32 cellular contexts compared by ENCODE assay signal in genomic region chrX:131139072-131139471, GRCh38.
"Had no signal": no experiment of that assay in that cellular context is flagged by ENCODE, and none has a peak within 500 bp of the region (broad histone marks: within the 10 kb centered on the region; RNA-seq: fewer than 3 reads in every experiment).

No MANE protein-coding gene starts in this region.

- H3K36me3 ChIP-seq: Peyer's patch, SJSA1 had no signal

- H3K9me3 ChIP-seq: Peyer's patch, SJSA1, SK-N-SH had no signal

- ATAC-seq: PC-3 had no signal

- H3K27me3 ChIP-seq: Peyer's patch, SJSA1 had no signal

- H3K4me3 ChIP-seq: Peyer's patch, SJSA1 had no signal

- DNase-seq: Karpas-422; NCI-H1048; NCI-H1092 treated with DMSO at 0.1 percent for 48 hours; NCI-H1105 treated with DMSO at 0.1 percent for 48 hours; NCI-H1417; NCI-H1436; NCI-H146; NCI-H1694; NCI-H187; NCI-H1930; NCI-H2029 treated with DMSO at 0.1 percent for 48 hours; NCI-H2081 treated with DMSO at 0.1 percent for 48 hours; NCI-H2107; NCI-H2171; NCI-H226; NCI-H446 treated with DMSO at 0.1 percent for 48 hours; NCI-H510A; NCI-H524; NCI-H526; NCI-H69; NCI-H748 treated with DMSO at 0.1 percent for 48 hours; NCI-H82; NK-92 treated with Interleukin-12 subunit alpha and Interleukin-12 subunit beta, amount 100 ng/mL, for 24 hours; OCI-M1; PC-3; Peyer's patch; Right ventricle myocardium superior; RPMI8226; SHP77 treated with DMSO at 0.1 percent for 48 hours; SK-N-SH; SW 1271 had no signal
